Comparison of ENCODE assay signal across 1 cellular context in genomic region chr7:50303894-50304157, GRCh38.
A peak's percentile ranks its signal among the peaks of the same experiment; 100 is the strongest.
TF ChIP-seq lines count a peak whose summit lies in the region.

No MANE protein-coding gene starts in this region.

TF ChIP-seq in K562, 482 proteins besides CTCF, POLR2A, EP300 and RAD21 (continued from another document):
- TF ChIP-seq ATF2 (CRISPR knock-in tag; IDR thresholded peaks at IDR 0.05) (no peak), E2F3 (CRISPR knock-in tag; IDR thresholded peaks at IDR 0.05) (no peak), MAFK (IDR thresholded peaks at IDR 0.05; ENCODE audit: low read length) (no peak), EGR1 (conservative IDR thresholded peaks at IDR 0.05) (no peak), CCNT2 (IDR thresholded peaks at IDR 0.05; ENCODE audit: borderline replicate concordance, extremely low read depth, insufficient read length, low read depth, low read length) (peak; percentile 33), TEAD4 (IDR thresholded peaks at IDR 0.05; ENCODE audit: low read length) (peak; percentile 29; the same call in 1 of the 2 replicates), TEAD4 (CRISPR knock-in tag; IDR thresholded peaks at IDR 0.05; ENCODE audit: borderline replicate concordance) (no peak), NCOA2 (IDR thresholded peaks at IDR 0.05; ENCODE audit: partially characterized antibody in 2 of 2) (no peak), ZNF197 (CRISPR knock-in tag; IDR thresholded peaks at IDR 0.05; ENCODE audit: low read depth) (0 out of 2 replicates have a peak, but pooled peaks have one; percentile 74), CBX2 (IDR thresholded peaks at IDR 0.05; ENCODE audit: insufficient read depth, low read length, poor library complexity, severe bottlenecking) (no peak), ZNF668 (CRISPR knock-in tag; IDR thresholded peaks at IDR 0.05) (no peak), ZBTB43 (CRISPR knock-in tag; IDR thresholded peaks at IDR 0.05) (no peak), ZNF639 (CRISPR knock-in tag; conservative IDR thresholded peaks at IDR 0.05 in 1 of 2, IDR thresholded peaks at IDR 0.05 in 1 of 2) (peak in 1 of 2 experiments; percentile 23; a peak in 1 of 4 replicates), ZNF239 (CRISPR knock-in tag; IDR thresholded peaks at IDR 0.05) (no peak), ZNF311 (CRISPR knock-in tag; IDR thresholded peaks at IDR 0.05) (no peak), FIP1L1 (IDR thresholded peaks at IDR 0.05; ENCODE audit: low read depth, low read length, poor library complexity, severe bottlenecking) (no peak), ZNF740 (CRISPR knock-in tag; IDR thresholded peaks at IDR 0.05) (no peak), ZNF740 (tag; IDR thresholded peaks at IDR 0.05) (no peak), ZNF175 (CRISPR knock-in tag; IDR thresholded peaks at IDR 0.05; ENCODE audit: low read depth) (no peak), CREB5 (CRISPR knock-in tag; IDR thresholded peaks at IDR 0.05) (no peak), SETDB1 (IDR thresholded peaks at IDR 0.05; ENCODE audit: low read length) (no peak), ZNF146 (CRISPR knock-in tag; IDR thresholded peaks at IDR 0.05; ENCODE audit: unreplicated experiment) (no peak), GABPA (tag; conservative IDR thresholded peaks at IDR 0.05; ENCODE audit: low read depth) (peak; percentile 12; the same call in 1 of the 2 replicates), USF1 (CRISPR knock-in tag; IDR thresholded peaks at IDR 0.05) (no peak), ZNF766 (CRISPR knock-in tag; conservative IDR thresholded peaks at IDR 0.05) (peak; percentile 28; the same call in 1 of the 2 replicates), ZFP1 (CRISPR knock-in tag; IDR thresholded peaks at IDR 0.05) (no peak), E2F1 (CRISPR knock-in tag; IDR thresholded peaks at IDR 0.05) (no peak), RBM22 (IDR thresholded peaks at IDR 0.05; ENCODE audit: low read depth, low read length, poor library complexity, severe bottlenecking) (no peak), VEZF1 (CRISPR knock-in tag; IDR thresholded peaks at IDR 0.05) (peak; percentile 75)
